ENCODE assay signal across 8 cellular contexts in genomic region chr11:63670738-63671321, GRCh38. TPM values are rescaled to one million over a fixed set of nuclear protein-coding genes. Genes with fewer than 3 reads are reported as not detected.
A peak's percentile ranks its signal among the peaks of the same experiment; 100 is the strongest.
DNase-seq lines count a peak whose midpoint lies in the region; ATAC-seq and TF ChIP-seq lines count a peak whose summit lies in the region.

No MANE protein-coding gene starts in this region.

- H3K27me3 ChIP-seq in H7 (ENCODE audit: control insufficient read depth, insufficient read depth, low read length) (peaks cover 1% of the 10 kb centered on the region; the same call in 1 of the 2 replicates), MM.1S (replicated peaks; ENCODE audit: insufficient read depth, low read length) (no peaks in the 10 kb centered on the region), lower lobe of right lung (ENCODE audit: low read depth) (no peaks in the 10 kb centered on the region)

- H3K9ac ChIP-seq in MM.1S (ENCODE audit: low read length), result peak overlapping the region; percentile 90

- H3K9me3 ChIP-seq in MM.1S (replicated peaks; ENCODE audit: insufficient read depth, low read length), result no peaks in the 10 kb centered on the region
- H3K9me3 ChIP-seq in lower lobe of right lung, result no peaks in the 10 kb centered on the region

- H3K4me1 ChIP-seq in MM.1S (ENCODE audit: low read length) (peaks cover 13% of the 10 kb centered on the region), lower lobe of right lung (peaks cover 48% of the 10 kb centered on the region)

- H3K4me3 ChIP-seq in H7 (ENCODE audit: insufficient read depth, low read depth, low read length), result peak overlapping the region; percentile 65
- H3K4me3 ChIP-seq in MM.1S (ENCODE audit: low read length), result peak overlapping the region; percentile 89
- H3K4me3 ChIP-seq in lower lobe of right lung, result peak overlapping the region; percentile 94

- 0 out of 2 replicates have a peak, but pooled peaks cover 5% of the 10 kb centered on the region for H4K20me1 ChIP-seq in MM.1S (ENCODE audit: insufficient read depth, low read length)

- H3K9me3 Mint-ChIP-seq in stimulated activated effector memory CD8-positive, alpha-beta T cell treated with anti-CD3 and anti-CD28 coated beads, Interleukin-12 subunit alpha, Interleukin-12 subunit beta, amount 100 ng/mL, for 72 hours, result no peaks in the 10 kb centered on the region

- TF ChIP-seq CTCF in MM.1S (IDR thresholded peaks at IDR 0.05; ENCODE audit: low read length), result peak; percentile 53
- TF ChIP-seq CTCF in lower lobe of right lung (IDR thresholded peaks at IDR 0.05), result peak; percentile 42

- peaks cover 48% of the 10 kb centered on the region for H3K79me2 ChIP-seq in MM.1S (ENCODE audit: low read length)

- no peaks in the 10 kb centered on the region for H3K9me2 ChIP-seq in MM.1S (replicated peaks; ENCODE audit: insufficient read depth, low read length)

- peak overlapping the region; percentile 89 for H3K4me2 ChIP-seq in MM.1S (ENCODE audit: low read depth, low read length)

- H3K27ac ChIP-seq in MM.1S (ENCODE audit: low read length) (peak overlapping the region; percentile 72), lower lobe of right lung (peak overlapping the region; percentile 99)

- H3K4me1 Mint-ChIP-seq in stimulated activated effector memory CD8-positive, alpha-beta T cell treated with anti-CD3 and anti-CD28 coated beads, Interleukin-12 subunit alpha, Interleukin-12 subunit beta, amount 100 ng/mL, for 72 hours, result peaks cover 24% of the 10 kb centered on the region

- intact Hi-C loops in lower lobe of right lung (cut with DNase I), result no loop called here

- H3K4me3 Mint-ChIP-seq in stimulated activated effector memory CD8-positive, alpha-beta T cell treated with anti-CD3 and anti-CD28 coated beads, Interleukin-12 subunit alpha, Interleukin-12 subunit beta, amount 100 ng/mL, for 72 hours, result peak overlapping the region; percentile 81

- ATAC-seq in lower lobe of right lung, result peak; percentile 81 to 85
- ATAC-seq in stimulated activated effector memory CD8-positive, alpha-beta T cell treated with anti-CD3 and anti-CD28 coated beads, Interleukin-12 subunit alpha, Interleukin-12 subunit beta, amount 100 ng/mL, for 72 hours, result peak; percentile 34

- 0 out of 2 replicates have a peak, but pooled peaks cover 6% of the 10 kb centered on the region for H3F3A ChIP-seq in MM.1S (ENCODE audit: insufficient read depth, low read length)

- H3K36me3 ChIP-seq in H7 (replicated peaks; ENCODE audit: control insufficient read depth, insufficient read depth, low read length) (no peaks in the 10 kb centered on the region), MM.1S (replicated peaks; ENCODE audit: insufficient read depth, low read length) (no peaks in the 10 kb centered on the region; the same call in 1 of the 2 replicates), lower lobe of right lung (no peaks in the 10 kb centered on the region)

- DNase-seq in NCI-H2107 (lab: John Stamatoyannopoulos, UW) (peak; percentile 19), NCI-H2107 treated with DMSO at 0.1 percent for 48 hours (lab: John Stamatoyannopoulos, UW; ENCODE audit: unreplicated experiment) (no peak), H7 (peak; percentile 90), MM.1S (peak; percentile 57), ecto neural progenitor cell (ENCODE audit: low spot score) (peak; percentile 63), lower lobe of right lung (peak; percentile 75)
- peak; percentile 31 for DNase-seq in activated CD4-positive, alpha-beta T cell treated with anti-CD3 and anti-CD28 coated beads for 48 hours
- peak; percentile 16 to 70 for DNase-seq in stimulated activated effector memory CD8-positive, alpha-beta T cell treated with anti-CD3 and anti-CD28 coated beads, Interleukin-12 subunit alpha, Interleukin-12 subunit beta, amount 100 ng/mL, for 72 hours (ENCODE audit: low spot score in 2 of 2)

- H3K36me3 Mint-ChIP-seq in stimulated activated effector memory CD8-positive, alpha-beta T cell treated with anti-CD3 and anti-CD28 coated beads, Interleukin-12 subunit alpha, Interleukin-12 subunit beta, amount 100 ng/mL, for 72 hours, result peaks cover 31% of the 10 kb centered on the region

- peak overlapping the region; percentile 49 for H2AFZ ChIP-seq in MM.1S (ENCODE audit: low read length)

- peak overlapping the region; percentile 91 for H3K27ac Mint-ChIP-seq in stimulated activated effector memory CD8-positive, alpha-beta T cell treated with anti-CD3 and anti-CD28 coated beads, Interleukin-12 subunit alpha, Interleukin-12 subunit beta, amount 100 ng/mL, for 72 hours

RNA-seq across cellular contexts. Expression of gene ATL3, which starts 0.3 kb away (rescaled TPM):
- 19.3 and 29.6 TPM in 2 replicates for total RNA-seq in H7 (2014; rRNA removed; shearing (Covaris generic))
- total RNA-seq in lower lobe of right lung, result 72.8 TPM

RNA-seq across cellular contexts. Expression of gene RTN3, which starts 10.5 kb away (rescaled TPM):
- 109 and 142 TPM in 2 replicates for total RNA-seq in H7 (2014; rRNA removed; shearing (Covaris generic))
- 140 TPM for total RNA-seq in lower lobe of right lung

RNA-seq across cellular contexts. Expression of gene PLAAT3, which starts 56.6 kb away (rescaled TPM):
- 81.5 and 117 TPM in 2 replicates for total RNA-seq in H7 (2014; rRNA removed; shearing (Covaris generic))
- 81.9 TPM for total RNA-seq in lower lobe of right lung
